1 cellular context compared by ENCODE assay signal in the genomic region with DNA sequence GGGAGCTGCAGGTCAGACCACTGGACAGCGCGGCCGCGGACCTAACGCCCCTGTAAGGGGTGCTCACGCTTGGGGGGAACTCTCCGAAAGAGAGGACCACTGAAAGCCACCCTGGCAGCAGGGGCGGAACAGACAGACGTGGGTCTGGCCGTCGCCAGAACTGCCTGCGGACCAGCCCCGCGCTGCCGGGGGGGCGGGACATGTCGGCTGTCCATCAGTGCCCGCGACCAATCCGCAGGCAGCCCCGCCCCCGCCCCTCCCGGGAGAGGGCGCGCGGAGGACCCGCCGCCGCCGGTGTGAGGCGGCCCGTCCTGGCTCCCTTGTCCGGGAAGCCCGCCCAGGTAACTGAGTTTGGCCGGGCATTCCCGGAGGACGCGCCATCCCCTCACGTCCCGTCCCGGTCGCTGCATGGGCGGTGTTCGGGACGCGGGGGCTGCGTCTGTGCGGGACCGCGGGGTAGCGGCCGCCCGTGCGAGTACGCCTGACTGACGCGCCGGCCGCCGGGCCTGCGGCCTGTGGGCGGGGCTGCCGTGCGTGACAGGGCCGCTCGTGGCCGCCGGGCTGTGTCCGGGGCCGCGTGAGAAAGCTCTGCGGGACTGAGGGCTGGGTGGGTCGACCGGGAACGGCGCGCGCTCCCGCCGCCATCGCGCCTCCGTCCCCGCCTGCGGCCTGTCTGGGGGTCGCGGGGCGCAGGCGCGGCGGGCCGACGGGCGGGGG.
TF ChIP-seq lines count a peak whose summit lies in the region.

No MANE protein-coding gene starts in this region.

TF ChIP-seq in HepG2, 621 proteins besides CTCF, POLR2A, EP300 and RAD21 (continued from another document and continues in another):
- TF ChIP-seq, protein P1, sequence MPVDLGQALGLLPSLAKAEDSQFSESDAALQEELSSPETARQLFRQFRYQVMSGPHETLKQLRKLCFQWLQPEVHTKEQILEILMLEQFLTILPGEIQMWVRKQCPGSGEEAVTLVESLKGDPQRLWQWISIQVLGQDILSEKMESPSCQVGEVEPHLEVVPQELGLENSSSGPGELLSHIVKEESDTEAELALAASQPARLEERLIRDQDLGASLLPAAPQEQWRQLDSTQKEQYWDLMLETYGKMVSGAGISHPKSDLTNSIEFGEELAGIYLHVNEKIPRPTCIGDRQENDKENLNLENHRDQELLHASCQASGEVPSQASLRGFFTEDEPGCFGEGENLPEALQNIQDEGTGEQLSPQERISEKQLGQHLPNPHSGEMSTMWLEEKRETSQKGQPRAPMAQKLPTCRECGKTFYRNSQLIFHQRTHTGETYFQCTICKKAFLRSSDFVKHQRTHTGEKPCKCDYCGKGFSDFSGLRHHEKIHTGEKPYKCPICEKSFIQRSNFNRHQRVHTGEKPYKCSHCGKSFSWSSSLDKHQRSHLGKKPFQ (CRISPR knock-in tag; IDR thresholded peaks at IDR 0.05; ENCODE audit: insufficient replicate concordance), result peak; percentile 75
- TF ChIP-seq SMARCC2 (IDR thresholded peaks at IDR 0.05) (no peak), TBL1XR1 (IDR thresholded peaks at IDR 0.05; ENCODE audit: borderline replicate concordance, low read length, partially characterized antibody) (no peak), TRIM24 (CRISPR knock-in tag; IDR thresholded peaks at IDR 0.05) (no peak), ZBTB42 (CRISPR knock-in tag; IDR thresholded peaks at IDR 0.05) (peak; percentile 93; the same call in 1 of the 2 replicates), CENPT (CRISPR knock-in tag; IDR thresholded peaks at IDR 0.05; ENCODE audit: low read depth) (no peak; the same call in 1 of the 2 replicates), POGZ (CRISPR knock-in tag; IDR thresholded peaks at IDR 0.05) (peak; percentile 73), ZNF878 (CRISPR knock-in tag; IDR thresholded peaks at IDR 0.05) (no peak), NFRKB (IDR thresholded peaks at IDR 0.05) (no peak), FOXA3 (CRISPR knock-in tag; IDR thresholded peaks at IDR 0.05) (peak; percentile 46), ZBTB21 (CRISPR knock-in tag; IDR thresholded peaks at IDR 0.05) (0 out of 2 replicates have a peak, but pooled peaks have one; percentile 34), REL (CRISPR knock-in tag; conservative IDR thresholded peaks at IDR 0.05) (0 out of 2 replicates have a peak, but pooled peaks have one; percentile 18), ZNF713 (CRISPR knock-in tag; IDR thresholded peaks at IDR 0.05) (no peak), ZNF326 (CRISPR knock-in tag; IDR thresholded peaks at IDR 0.05; ENCODE audit: borderline replicate concordance) (no peak), NR3C1 (CRISPR knock-in tag; IDR thresholded peaks at IDR 0.05) (no peak), NR2F6 (IDR thresholded peaks at IDR 0.05) (no peak), NR2F6 (CRISPR knock-in tag; IDR thresholded peaks at IDR 0.05) (peak; percentile 21), RFXANK (CRISPR knock-in tag; IDR thresholded peaks at IDR 0.05) (no peak; the same call in 1 of the 2 replicates), EHMT2 (IDR thresholded peaks at IDR 0.05; ENCODE audit: borderline replicate concordance, low read depth, low read length) (no peak), ADNP (CRISPR knock-in tag; IDR thresholded peaks at IDR 0.05) (no peak), ELF3 (CRISPR knock-in tag; IDR thresholded peaks at IDR 0.05) (peak; percentile 51; the same call in 1 of the 2 replicates), MXD4 (CRISPR knock-in tag; IDR thresholded peaks at IDR 0.05) (peak; percentile 93), NCOA5 (CRISPR knock-in tag; IDR thresholded peaks at IDR 0.05) (no peak), KMT2A (CRISPR knock-in tag; IDR thresholded peaks at IDR 0.05) (peak; percentile 92; the same call in 1 of the 2 replicates), ZNF205 (CRISPR knock-in tag; IDR thresholded peaks at IDR 0.05) (peak; percentile 72), KLF6 (CRISPR knock-in tag; IDR thresholded peaks at IDR 0.05) (0 out of 2 replicates have a peak, but pooled peaks have one; percentile 21), ZNF616 (CRISPR knock-in tag; IDR thresholded peaks at IDR 0.05; ENCODE audit: low read depth) (no peak; the same call in 1 of the 2 replicates), ZNF564 (CRISPR knock-in tag; IDR thresholded peaks at IDR 0.05) (peak; percentile 64; the same call in 1 of the 2 replicates), ZNF282 (IDR thresholded peaks at IDR 0.05; ENCODE audit: partially characterized antibody) (no peak), ZNF235 (CRISPR knock-in tag; IDR thresholded peaks at IDR 0.05; ENCODE audit: borderline replicate concordance) (peak; percentile 60; the same call in 1 of the 2 replicates), ZSCAN31 (CRISPR knock-in tag; IDR thresholded peaks at IDR 0.05; ENCODE audit: low read depth) (peak; percentile 44; the same call in 1 of the 2 replicates), ZIK1 (CRISPR knock-in tag; IDR thresholded peaks at IDR 0.05; ENCODE audit: borderline replicate concordance, low read depth) (no peak), ZNF34 (CRISPR knock-in tag; IDR thresholded peaks at IDR 0.05; ENCODE audit: borderline replicate concordance) (peak; percentile 90; the same call in 1 of the 2 replicates), GTF3A (CRISPR knock-in tag; conservative IDR thresholded peaks at IDR 0.05) (0 out of 2 replicates have a peak, but pooled peaks have one; percentile 60), KDM4B (CRISPR knock-in tag; IDR thresholded peaks at IDR 0.05) (no peak; the same call in 1 of the 2 replicates), ZNF672 (CRISPR knock-in tag; IDR thresholded peaks at IDR 0.05) (0 out of 2 replicates have a peak, but pooled peaks have one; percentile 16), NFYC (CRISPR knock-in tag; IDR thresholded peaks at IDR 0.05) (peak; percentile 92), ZNF780A (CRISPR knock-in tag; IDR thresholded peaks at IDR 0.05) (no peak)
- TF ChIP-seq, protein P2, sequence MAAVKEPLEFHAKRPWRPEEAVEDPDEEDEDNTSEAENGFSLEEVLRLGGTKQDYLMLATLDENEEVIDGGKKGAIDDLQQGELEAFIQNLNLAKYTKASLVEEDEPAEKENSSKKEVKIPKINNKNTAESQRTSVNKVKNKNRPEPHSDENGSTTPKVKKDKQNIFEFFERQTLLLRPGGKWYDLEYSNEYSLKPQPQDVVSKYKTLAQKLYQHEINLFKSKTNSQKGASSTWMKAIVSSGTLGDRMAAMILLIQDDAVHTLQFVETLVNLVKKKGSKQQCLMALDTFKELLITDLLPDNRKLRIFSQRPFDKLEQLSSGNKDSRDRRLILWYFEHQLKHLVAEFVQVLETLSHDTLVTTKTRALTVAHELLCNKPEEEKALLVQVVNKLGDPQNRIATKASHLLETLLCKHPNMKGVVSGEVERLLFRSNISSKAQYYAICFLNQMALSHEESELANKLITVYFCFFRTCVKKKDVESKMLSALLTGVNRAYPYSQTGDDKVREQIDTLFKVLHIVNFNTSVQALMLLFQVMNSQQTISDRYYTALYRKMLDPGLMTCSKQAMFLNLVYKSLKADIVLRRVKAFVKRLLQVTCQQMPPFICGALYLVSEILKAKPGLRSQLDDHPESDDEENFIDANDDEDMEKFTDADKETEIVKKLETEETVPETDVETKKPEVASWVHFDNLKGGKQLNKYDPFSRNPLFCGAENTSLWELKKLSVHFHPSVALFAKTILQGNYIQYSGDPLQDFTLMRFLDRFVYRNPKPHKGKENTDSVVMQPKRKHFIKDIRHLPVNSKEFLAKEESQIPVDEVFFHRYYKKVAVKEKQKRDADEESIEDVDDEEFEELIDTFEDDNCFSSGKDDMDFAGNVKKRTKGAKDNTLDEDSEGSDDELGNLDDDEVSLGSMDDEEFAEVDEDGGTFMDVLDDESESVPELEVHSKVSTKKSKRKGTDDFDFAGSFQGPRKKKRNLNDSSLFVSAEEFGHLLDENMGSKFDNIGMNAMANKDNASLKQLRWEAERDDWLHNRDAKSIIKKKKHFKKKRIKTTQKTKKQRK (IDR thresholded peaks at IDR 0.05; ENCODE audit: low read length), result no peak
- TF ChIP-seq, protein P3, sequence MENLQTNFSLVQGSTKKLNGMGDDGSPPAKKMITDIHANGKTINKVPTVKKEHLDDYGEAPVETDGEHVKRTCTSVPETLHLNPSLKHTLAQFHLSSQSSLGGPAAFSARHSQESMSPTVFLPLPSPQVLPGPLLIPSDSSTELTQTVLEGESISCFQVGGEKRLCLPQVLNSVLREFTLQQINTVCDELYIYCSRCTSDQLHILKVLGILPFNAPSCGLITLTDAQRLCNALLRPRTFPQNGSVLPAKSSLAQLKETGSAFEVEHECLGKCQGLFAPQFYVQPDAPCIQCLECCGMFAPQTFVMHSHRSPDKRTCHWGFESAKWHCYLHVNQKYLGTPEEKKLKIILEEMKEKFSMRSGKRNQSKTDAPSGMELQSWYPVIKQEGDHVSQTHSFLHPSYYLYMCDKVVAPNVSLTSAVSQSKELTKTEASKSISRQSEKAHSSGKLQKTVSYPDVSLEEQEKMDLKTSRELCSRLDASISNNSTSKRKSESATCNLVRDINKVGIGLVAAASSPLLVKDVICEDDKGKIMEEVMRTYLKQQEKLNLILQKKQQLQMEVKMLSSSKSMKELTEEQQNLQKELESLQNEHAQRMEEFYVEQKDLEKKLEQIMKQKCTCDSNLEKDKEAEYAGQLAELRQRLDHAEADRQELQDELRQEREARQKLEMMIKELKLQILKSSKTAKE (CRISPR knock-in tag; IDR thresholded peaks at IDR 0.05; ENCODE audit: borderline replicate concordance), result no peak
- TF ChIP-seq, protein P4, sequence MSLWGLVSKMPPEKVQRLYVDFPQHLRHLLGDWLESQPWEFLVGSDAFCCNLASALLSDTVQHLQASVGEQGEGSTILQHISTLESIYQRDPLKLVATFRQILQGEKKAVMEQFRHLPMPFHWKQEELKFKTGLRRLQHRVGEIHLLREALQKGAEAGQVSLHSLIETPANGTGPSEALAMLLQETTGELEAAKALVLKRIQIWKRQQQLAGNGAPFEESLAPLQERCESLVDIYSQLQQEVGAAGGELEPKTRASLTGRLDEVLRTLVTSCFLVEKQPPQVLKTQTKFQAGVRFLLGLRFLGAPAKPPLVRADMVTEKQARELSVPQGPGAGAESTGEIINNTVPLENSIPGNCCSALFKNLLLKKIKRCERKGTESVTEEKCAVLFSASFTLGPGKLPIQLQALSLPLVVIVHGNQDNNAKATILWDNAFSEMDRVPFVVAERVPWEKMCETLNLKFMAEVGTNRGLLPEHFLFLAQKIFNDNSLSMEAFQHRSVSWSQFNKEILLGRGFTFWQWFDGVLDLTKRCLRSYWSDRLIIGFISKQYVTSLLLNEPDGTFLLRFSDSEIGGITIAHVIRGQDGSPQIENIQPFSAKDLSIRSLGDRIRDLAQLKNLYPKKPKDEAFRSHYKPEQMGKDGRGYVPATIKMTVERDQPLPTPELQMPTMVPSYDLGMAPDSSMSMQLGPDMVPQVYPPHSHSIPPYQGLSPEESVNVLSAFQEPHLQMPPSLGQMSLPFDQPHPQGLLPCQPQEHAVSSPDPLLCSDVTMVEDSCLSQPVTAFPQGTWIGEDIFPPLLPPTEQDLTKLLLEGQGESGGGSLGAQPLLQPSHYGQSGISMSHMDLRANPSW (CRISPR knock-in tag; IDR thresholded peaks at IDR 0.05; ENCODE audit: borderline replicate concordance), result no peak
- TF ChIP-seq, protein P5, sequence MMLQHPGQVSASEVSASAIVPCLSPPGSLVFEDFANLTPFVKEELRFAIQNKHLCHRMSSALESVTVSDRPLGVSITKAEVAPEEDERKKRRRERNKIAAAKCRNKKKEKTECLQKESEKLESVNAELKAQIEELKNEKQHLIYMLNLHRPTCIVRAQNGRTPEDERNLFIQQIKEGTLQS (CRISPR knock-in tag; IDR thresholded peaks at IDR 0.05), result no peak; the same call in 1 of the 2 replicates
- TF ChIP-seq, protein P6, sequence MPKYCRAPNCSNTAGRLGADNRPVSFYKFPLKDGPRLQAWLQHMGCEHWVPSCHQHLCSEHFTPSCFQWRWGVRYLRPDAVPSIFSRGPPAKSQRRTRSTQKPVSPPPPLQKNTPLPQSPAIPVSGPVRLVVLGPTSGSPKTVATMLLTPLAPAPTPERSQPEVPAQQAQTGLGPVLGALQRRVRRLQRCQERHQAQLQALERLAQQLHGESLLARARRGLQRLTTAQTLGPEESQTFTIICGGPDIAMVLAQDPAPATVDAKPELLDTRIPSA (CRISPR knock-in tag; IDR thresholded peaks at IDR 0.05; ENCODE audit: borderline replicate concordance), result peak; percentile 99
- TF ChIP-seq, protein P7, sequence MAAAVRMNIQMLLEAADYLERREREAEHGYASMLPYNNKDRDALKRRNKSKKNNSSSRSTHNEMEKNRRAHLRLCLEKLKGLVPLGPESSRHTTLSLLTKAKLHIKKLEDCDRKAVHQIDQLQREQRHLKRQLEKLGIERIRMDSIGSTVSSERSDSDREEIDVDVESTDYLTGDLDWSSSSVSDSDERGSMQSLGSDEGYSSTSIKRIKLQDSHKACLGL (CRISPR knock-in tag; IDR thresholded peaks at IDR 0.05), result peak; percentile 91
- TF ChIP-seq, protein P8, sequence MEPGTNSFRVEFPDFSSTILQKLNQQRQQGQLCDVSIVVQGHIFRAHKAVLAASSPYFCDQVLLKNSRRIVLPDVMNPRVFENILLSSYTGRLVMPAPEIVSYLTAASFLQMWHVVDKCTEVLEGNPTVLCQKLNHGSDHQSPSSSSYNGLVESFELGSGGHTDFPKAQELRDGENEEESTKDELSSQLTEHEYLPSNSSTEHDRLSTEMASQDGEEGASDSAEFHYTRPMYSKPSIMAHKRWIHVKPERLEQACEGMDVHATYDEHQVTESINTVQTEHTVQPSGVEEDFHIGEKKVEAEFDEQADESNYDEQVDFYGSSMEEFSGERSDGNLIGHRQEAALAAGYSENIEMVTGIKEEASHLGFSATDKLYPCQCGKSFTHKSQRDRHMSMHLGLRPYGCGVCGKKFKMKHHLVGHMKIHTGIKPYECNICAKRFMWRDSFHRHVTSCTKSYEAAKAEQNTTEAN (CRISPR knock-in tag; conservative IDR thresholded peaks at IDR 0.05), result peak; percentile 80
- TF ChIP-seq, protein P9, sequence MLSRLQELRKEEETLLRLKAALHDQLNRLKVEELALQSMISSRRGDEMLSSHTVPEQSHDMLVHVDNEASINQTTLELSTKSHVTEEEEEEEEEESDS (CRISPR knock-in tag; IDR thresholded peaks at IDR 0.05; ENCODE audit: borderline replicate concordance), result peak; percentile 68; the same call in 1 of the 2 replicates
- TF ChIP-seq, protein P10, sequence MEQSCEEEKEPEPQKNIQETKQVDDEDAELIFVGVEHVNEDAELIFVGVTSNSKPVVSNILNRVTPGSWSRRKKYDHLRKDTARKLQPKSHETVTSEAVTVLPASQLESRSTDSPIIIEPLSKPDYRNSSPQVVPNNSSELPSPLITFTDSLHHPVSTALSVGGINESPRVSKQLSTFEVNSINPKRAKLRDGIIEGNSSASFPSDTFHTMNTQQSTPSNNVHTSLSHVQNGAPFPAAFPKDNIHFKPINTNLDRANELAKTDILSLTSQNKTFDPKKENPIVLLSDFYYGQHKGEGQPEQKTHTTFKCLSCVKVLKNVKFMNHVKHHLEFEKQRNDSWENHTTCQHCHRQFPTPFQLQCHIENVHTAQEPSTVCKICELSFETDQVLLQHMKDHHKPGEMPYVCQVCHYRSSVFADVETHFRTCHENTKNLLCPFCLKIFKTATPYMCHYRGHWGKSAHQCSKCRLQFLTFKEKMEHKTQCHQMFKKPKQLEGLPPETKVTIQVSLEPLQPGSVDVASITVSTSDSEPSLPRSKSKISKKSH (CRISPR knock-in tag; IDR thresholded peaks at IDR 0.05; ENCODE audit: borderline replicate concordance), result peak; percentile 81
- TF ChIP-seq, protein P11, sequence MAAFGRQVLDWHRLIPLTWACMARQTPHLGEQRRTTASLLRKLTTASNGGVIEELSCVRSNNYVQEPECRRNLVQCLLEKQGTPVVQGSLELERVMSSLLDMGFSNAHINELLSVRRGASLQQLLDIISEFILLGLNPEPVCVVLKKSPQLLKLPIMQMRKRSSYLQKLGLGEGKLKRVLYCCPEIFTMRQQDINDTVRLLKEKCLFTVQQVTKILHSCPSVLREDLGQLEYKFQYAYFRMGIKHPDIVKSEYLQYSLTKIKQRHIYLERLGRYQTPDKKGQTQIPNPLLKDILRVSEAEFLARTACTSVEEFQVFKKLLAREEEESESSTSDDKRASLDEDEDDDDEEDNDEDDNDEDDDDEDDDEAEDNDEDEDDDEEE (CRISPR knock-in tag; IDR thresholded peaks at IDR 0.05), result no peak
